Comparison of ENCODE assay signal across 1 cellular context in the genomic region with DNA sequence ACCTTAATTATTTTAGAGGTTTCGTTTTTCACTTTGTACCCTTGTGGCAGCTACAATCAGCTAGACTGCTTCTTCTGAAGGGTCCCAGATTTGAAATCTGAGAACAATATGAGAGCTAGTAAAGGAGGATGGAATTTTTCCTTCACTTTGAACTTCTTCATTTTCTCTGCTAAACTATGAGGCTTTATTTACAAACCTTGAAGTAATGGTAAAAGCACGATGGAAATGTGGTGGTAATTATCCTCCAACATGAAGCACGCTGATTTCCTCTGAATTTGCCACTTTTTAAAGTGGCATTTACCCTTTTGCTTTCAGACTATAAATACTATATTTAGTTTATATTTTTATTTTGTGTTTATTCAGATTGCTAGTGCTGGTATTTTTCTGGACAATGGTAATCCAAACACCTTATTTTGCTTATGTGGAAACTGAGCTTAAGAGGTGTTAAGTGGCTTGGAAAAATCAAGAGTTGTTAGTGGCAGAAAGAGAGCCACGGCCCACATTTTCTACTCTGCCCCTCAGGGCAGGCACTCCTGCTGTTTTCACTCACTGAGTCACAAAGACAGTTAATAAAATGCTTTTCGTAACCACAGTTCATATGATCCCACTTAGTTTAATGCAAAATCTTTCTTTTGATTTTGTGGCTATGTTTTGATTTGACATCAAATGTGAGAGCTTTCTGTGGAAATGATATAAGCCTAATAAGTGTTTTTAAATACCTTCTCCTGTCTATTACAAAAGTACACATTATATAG.
TF ChIP-seq lines count a peak whose summit lies in the region.

No MANE protein-coding gene starts in this region.

TF ChIP-seq in GM23338, 12 proteins besides CTCF, POLR2A, EP300 and RAD21 (continued from another document):
- TF ChIP-seq, protein P1, sequence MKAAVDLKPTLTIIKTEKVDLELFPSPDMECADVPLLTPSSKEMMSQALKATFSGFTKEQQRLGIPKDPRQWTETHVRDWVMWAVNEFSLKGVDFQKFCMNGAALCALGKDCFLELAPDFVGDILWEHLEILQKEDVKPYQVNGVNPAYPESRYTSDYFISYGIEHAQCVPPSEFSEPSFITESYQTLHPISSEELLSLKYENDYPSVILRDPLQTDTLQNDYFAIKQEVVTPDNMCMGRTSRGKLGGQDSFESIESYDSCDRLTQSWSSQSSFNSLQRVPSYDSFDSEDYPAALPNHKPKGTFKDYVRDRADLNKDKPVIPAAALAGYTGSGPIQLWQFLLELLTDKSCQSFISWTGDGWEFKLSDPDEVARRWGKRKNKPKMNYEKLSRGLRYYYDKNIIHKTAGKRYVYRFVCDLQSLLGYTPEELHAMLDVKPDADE (IDR thresholded peaks at IDR 0.05), result no peak
- TF ChIP-seq, protein P2, sequence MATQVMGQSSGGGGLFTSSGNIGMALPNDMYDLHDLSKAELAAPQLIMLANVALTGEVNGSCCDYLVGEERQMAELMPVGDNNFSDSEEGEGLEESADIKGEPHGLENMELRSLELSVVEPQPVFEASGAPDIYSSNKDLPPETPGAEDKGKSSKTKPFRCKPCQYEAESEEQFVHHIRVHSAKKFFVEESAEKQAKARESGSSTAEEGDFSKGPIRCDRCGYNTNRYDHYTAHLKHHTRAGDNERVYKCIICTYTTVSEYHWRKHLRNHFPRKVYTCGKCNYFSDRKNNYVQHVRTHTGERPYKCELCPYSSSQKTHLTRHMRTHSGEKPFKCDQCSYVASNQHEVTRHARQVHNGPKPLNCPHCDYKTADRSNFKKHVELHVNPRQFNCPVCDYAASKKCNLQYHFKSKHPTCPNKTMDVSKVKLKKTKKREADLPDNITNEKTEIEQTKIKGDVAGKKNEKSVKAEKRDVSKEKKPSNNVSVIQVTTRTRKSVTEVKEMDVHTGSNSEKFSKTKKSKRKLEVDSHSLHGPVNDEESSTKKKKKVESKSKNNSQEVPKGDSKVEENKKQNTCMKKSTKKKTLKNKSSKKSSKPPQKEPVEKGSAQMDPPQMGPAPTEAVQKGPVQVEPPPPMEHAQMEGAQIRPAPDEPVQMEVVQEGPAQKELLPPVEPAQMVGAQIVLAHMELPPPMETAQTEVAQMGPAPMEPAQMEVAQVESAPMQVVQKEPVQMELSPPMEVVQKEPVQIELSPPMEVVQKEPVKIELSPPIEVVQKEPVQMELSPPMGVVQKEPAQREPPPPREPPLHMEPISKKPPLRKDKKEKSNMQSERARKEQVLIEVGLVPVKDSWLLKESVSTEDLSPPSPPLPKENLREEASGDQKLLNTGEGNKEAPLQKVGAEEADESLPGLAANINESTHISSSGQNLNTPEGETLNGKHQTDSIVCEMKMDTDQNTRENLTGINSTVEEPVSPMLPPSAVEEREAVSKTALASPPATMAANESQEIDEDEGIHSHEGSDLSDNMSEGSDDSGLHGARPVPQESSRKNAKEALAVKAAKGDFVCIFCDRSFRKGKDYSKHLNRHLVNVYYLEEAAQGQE (IDR thresholded peaks at IDR 0.05; ENCODE audit: unreplicated experiment), result no peak
- TF ChIP-seq CREB1 (CRISPR knock-in tag; IDR thresholded peaks at IDR 0.05; ENCODE audit: low read depth) (no peak), NANOG (IDR thresholded peaks at IDR 0.05; ENCODE audit: borderline replicate concordance) (no peak), STAT1 (IDR thresholded peaks at IDR 0.05; ENCODE audit: unreplicated experiment) (no peak), EZH2phosphoT487 (IDR thresholded peaks at IDR 0.05; ENCODE audit: unreplicated experiment) (no peak), JUNB (IDR thresholded peaks at IDR 0.05; ENCODE audit: unreplicated experiment) (no peak), ZNF114 (CRISPR knock-in tag; IDR thresholded peaks at IDR 0.05) (no peak), POLR2AphosphoS5 (IDR thresholded peaks at IDR 0.05; ENCODE audit: low read depth) (no peak)
- TF ChIP-seq, protein P3, sequence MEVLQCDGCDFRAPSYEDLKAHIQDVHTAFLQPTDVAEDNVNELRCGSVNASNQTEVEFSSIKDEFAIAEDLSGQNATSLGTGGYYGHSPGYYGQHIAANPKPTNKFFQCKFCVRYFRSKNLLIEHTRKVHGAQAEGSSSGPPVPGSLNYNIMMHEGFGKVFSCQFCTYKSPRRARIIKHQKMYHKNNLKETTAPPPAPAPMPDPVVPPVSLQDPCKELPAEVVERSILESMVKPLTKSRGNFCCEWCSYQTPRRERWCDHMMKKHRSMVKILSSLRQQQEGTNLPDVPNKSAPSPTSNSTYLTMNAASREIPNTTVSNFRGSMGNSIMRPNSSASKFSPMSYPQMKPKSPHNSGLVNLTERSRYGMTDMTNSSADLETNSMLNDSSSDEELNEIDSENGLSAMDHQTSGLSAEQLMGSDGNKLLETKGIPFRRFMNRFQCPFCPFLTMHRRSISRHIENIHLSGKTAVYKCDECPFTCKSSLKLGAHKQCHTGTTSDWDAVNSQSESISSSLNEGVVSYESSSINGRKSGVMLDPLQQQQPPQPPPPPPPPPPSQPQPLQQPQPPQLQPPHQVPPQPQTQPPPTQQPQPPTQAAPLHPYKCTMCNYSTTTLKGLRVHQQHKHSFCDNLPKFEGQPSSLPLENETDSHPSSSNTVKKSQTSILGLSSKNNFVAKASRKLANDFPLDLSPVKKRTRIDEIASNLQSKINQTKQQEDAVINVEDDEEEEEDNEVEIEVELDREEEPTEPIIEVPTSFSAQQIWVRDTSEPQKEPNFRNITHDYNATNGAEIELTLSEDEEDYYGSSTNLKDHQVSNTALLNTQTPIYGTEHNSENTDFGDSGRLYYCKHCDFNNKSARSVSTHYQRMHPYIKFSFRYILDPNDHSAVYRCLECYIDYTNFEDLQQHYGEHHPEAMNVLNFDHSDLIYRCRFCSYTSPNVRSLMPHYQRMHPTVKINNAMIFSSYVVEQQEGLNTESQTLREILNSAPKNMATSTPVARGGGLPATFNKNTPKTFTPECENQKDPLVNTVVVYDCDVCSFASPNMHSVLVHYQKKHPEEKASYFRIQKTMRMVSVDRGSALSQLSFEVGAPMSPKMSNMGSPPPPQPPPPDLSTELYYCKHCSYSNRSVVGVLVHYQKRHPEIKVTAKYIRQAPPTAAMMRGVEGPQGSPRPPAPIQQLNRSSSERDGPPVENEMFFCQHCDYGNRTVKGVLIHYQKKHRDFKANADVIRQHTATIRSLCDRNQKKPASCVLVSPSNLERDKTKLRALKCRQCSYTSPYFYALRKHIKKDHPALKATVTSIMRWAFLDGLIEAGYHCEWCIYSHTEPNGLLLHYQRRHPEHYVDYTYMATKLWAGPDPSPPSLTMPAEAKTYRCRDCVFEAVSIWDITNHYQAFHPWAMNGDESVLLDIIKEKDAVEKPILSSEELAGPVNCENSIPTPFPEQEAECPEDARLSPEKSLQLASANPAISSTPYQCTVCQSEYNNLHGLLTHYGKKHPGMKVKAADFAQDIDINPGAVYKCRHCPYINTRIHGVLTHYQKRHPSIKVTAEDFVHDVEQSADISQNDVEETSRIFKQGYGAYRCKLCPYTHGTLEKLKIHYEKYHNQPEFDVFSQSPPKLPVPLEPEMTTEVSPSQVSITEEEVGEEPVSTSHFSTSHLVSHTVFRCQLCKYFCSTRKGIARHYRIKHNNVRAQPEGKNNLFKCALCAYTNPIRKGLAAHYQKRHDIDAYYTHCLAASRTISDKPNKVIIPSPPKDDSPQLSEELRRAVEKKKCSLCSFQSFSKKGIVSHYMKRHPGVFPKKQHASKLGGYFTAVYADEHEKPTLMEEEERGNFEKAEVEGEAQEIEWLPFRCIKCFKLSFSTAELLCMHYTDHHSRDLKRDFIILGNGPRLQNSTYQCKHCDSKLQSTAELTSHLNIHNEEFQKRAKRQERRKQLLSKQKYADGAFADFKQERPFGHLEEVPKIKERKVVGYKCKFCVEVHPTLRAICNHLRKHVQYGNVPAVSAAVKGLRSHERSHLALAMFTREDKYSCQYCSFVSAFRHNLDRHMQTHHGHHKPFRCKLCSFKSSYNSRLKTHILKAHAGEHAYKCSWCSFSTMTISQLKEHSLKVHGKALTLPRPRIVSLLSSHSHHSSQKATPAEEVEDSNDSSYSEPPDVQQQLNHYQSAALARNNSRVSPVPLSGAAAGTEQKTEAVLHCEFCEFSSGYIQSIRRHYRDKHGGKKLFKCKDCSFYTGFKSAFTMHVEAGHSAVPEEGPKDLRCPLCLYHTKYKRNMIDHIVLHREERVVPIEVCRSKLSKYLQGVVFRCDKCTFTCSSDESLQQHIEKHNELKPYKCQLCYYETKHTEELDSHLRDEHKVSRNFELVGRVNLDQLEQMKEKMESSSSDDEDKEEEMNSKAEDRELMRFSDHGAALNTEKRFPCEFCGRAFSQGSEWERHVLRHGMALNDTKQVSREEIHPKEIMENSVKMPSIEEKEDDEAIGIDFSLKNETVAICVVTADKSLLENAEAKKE (CRISPR knock-in tag; IDR thresholded peaks at IDR 0.05), result no peak
